ENCODE assay signal across 8 cellular contexts in the genomic region with DNA sequence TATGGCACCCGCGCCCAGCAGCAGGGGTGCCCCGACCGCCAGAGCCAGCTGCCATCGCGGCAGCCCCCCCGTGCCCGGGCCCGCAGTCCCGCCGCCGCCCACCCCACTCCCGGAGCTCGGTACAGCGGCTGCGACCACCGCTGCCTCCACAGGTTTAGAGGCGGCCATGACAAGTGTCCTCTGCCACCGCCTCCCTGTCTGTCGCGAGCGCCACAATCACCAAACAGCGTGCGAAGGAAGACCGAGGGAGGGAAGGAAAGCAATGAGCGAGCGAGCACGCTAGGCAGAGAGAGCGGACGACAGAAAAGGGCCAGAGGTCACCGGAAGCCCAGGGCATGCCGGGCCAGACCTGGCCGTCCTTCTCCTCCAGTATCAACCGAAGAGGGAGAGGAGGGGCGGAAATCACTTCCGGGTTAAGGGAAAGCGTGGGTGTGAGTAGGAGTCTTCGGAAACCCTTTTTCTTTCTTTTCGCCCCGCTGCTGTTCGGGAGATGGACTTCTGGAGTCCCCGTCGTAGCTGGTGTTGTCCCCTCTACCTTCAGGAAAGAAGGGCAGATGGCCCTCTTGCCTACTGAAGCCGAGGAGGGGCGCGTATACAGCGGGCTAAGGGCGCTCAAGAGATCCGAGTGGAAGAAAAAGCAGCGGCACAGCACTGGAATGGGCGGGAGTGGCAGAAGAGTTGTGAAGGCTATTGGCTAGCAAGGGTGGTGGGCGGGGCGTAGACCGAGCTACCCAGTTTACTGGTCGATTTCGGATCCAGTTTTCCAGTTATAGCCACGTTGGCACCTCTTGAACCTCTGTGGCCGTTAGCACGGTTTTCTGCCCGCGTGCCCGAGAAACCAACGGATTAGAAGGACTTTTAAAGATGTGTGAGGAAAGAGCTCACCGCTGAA. TPM values are rescaled to one million over a fixed set of nuclear protein-coding genes. Genes with fewer than 3 reads are reported as not detected.
A peak's percentile ranks its signal among the peaks of the same experiment; 100 is the strongest.
DNase-seq lines count a peak whose midpoint lies in the region; ATAC-seq, FAIRE-seq and TF ChIP-seq lines count a peak whose summit lies in the region.

A gene with protein sequence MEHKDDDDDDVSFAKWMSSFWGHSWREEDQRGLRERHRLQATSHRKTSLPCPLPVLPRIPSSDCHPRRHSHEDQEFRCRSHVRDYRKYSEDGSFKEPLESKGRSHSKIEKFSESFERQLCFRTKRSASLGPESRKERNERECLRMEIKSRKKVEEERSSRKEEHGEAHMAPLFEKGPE (plus strand): TSS at position 758 of the 892 bp plus-strand sequence. CDS start 28,191 bp downstream, outside the sequence.
A gene (minus strand): TSS at position 308 of the 892 bp plus-strand sequence. CDS start 140 bp downstream, at position 168.

- H3K27me3 ChIP-seq in right cardiac atrium (ENCODE audit: control insufficient read depth, insufficient read depth): no peaks in the 10 kb centered on the region
- no peaks in the 10 kb centered on the region for H3K27me3 ChIP-seq in psoas muscle (ENCODE audit: insufficient read depth in 3 of 3, low read length in 2 of 3)

- H3K4me3 ChIP-seq in right cardiac atrium (ENCODE audit: low read length): peak within 1 kb of the TSS; percentile 93
- peak within 1 kb of the TSS; percentile 99 for H3K4me3 ChIP-seq in psoas muscle

- peaks cover 2% of the 10 kb centered on the region for H3K4me1 ChIP-seq in right cardiac atrium (ENCODE audit: control insufficient read depth, insufficient read depth, low read length)
- peaks cover 54% of the 10 kb centered on the region for H3K4me1 ChIP-seq in psoas muscle

- H3K27ac ChIP-seq in right cardiac atrium (ENCODE audit: low read length) (peak within 1 kb of the TSS; percentile 96), psoas muscle (peak within 1 kb of the TSS; percentile 96)

- FAIRE-seq in urothelium cell line (lab: Jason Lieb, UNC): peak; percentile 85

- no peaks in the 10 kb centered on the region for H3K36me3 ChIP-seq in psoas muscle (ENCODE audit: insufficient read depth in 1 of 2, low read depth in 1 of 2)

- DNase-seq in NCI-H187 (lab: John Stamatoyannopoulos, UW) (peak; percentile 95 to 97), T-helper 2 cell (peak; percentile 81 to 97 (median 92)), anterior cingulate cortex (lab: John Stamatoyannopoulos, UW) (peak; percentile 84 to 99 (median 96)), right cardiac atrium (peak; percentile 98 to 100 (median 99)), psoas muscle (peak; percentile 98), urothelium cell line (ENCODE audit: low spot score) (peak; percentile 95)

- WGBS in right cardiac atrium: under 1% methylated on average over 64 of the region's 64 CpGs
- WGBS in psoas muscle, 3 donors: 0% methylated on average over 62 to 64 of the region's 64 CpGs

- ATAC-seq in GM18502 (IDR thresholded peaks at IDR 0.05; ENCODE audit: poor library complexity, unreplicated experiment): peak; percentile 88
- peak; percentile 94 for ATAC-seq in HG02943 (IDR thresholded peaks at IDR 0.05; ENCODE audit: low read depth, unreplicated experiment)
- peak; percentile 98 to 99 for ATAC-seq in right cardiac atrium
- ATAC-seq in psoas muscle: peak; percentile 96 to 98 (median 96)

- intact Hi-C loops in right cardiac atrium (cut with DNase I) (no loop called here), psoas muscle (cut with DNase I) (loop anchor here in 1 of 2 donors (10.0 kb wide), 1 partner anchor 314 kb away; no protein-coding TSS in a partner anchor)

- H3K9me3 ChIP-seq in right cardiac atrium (ENCODE audit: control insufficient read depth, low read length) (no peaks in the 10 kb centered on the region), psoas muscle (no peaks in the 10 kb centered on the region)

- no peak for TF ChIP-seq CTCF in psoas muscle (IDR thresholded peaks at IDR 0.05)

RNA-seq across cellular contexts. Expression of the first gene that starts in this region (rescaled TPM):
- 1 to 10 TPM; 4.1 to 6.9 (median 4.5) TPM for total RNA-seq in right cardiac atrium
- 4.1 TPM for polyA plus RNA-seq in right cardiac atrium
- 1 to 10 TPM; 1.6 to 3.2 (median 1.9) TPM for total RNA-seq in psoas muscle
- 1 to 10 TPM in 2 of 3 donors, under 1 TPM in 1; 0.96 to 5.1 (median 1.2) TPM for polyA plus RNA-seq in psoas muscle

RNA-seq across cellular contexts. Expression of the second gene that starts in this region (rescaled TPM):
- total RNA-seq in right cardiac atrium (10 to 100 TPM; 44.1 to 56.4 (median 51.0) TPM), psoas muscle (10 to 100 TPM; 67.8 to 94.5 (median 84.1) TPM)
- polyA plus RNA-seq in right cardiac atrium (28.4 TPM), psoas muscle (10 to 100 TPM; 51.1 to 97.2 (median 76.1) TPM)

Comparison
In these comparisons a context has a peak if more than half of its experiments do, and no peak if none do; other contexts are left out.
1. Peak in every context shown above with its lines: DNase-seq, ATAC-seq, H3K4me3 ChIP-seq and H3K27ac ChIP-seq.